18 cellular contexts compared by ENCODE assay signal in genomic region chr20:59317332-59317731, GRCh38. TPM values are rescaled to one million over a fixed set of nuclear protein-coding genes. Genes with fewer than 3 reads are reported as not detected.
A peak's percentile ranks its signal among the peaks of the same experiment; 100 is the strongest.
DNase-seq lines count a peak whose midpoint lies in the region; ATAC-seq, FAIRE-seq and TF ChIP-seq lines count a peak whose summit lies in the region.
"Had no signal": no experiment of that assay in that cellular context is flagged by ENCODE, and none has a peak within 500 bp of the region (broad histone marks: within the 10 kb centered on the region; RNA-seq: fewer than 3 reads in every experiment).

No MANE protein-coding gene starts in this region.

- H3K27me3 Mint-ChIP-seq in Caco-2 (ENCODE audit: insufficient read depth, unreplicated experiment) = no peaks in the 10 kb centered on the region

- TF ChIP-seq POLR2A in transverse colon (IDR thresholded peaks at IDR 0.05) = no peak

- H3K4me1 ChIP-seq in hepatocyte (ENCODE audit: insufficient read depth) = peaks cover 24% of the 10 kb centered on the region
- peaks cover 10% of the 10 kb centered on the region for H3K4me1 ChIP-seq in mucosa of descending colon (ENCODE audit: low read depth)
- H3K4me1 ChIP-seq in transverse colon = peaks cover 0 to 26% (median 9%) of the 10 kb centered on the region in 4 donors
- H3K4me1 ChIP-seq in Caco-2 = no peaks in the 10 kb centered on the region

- no peak overlapping the region for H3K27ac Mint-ChIP-seq in Caco-2 (ENCODE audit: unreplicated experiment)
- H3K27ac Mint-ChIP-seq: HFFc6 had no signal

- H3K27me3 ChIP-seq in hepatocyte (no peaks in the 10 kb centered on the region), transverse colon (no peaks in the 10 kb centered on the region), Caco-2 (replicated peaks; ENCODE audit: control insufficient read depth, insufficient read depth, low read length) (no peaks in the 10 kb centered on the region)

- no peaks in the 10 kb centered on the region for H3K9me2 ChIP-seq in hepatocyte (replicated peaks; ENCODE audit: insufficient read depth)

- 88% methylated on average over 3 of the region's 3 CpGs for WGBS in hepatocyte (ENCODE audit: low lambda C conversion rate, missing lambda C conversion rate)
- 60 to 65% methylated on average over 3 of the region's 3 CpGs for WGBS in transverse colon (ENCODE audit: low coverage in 1 of 2), 2 donors

- in situ Hi-C loops in transverse colon (cut with MboI; ENCODE audit: low pct_ligation_motif_present in 1 of 4, low pct_unique_long_range_greater_than_20kb in 1 of 4, low sequenced_read_pairs in 3 of 4) = no loop called here

- CTCF ChIA-PET in Caco-2 (lab: Charles Lee) = no interaction called here

- POLR2A ChIA-PET in Caco-2 (lab: Charles Lee) = no interaction called here

- H3K4me3 Mint-ChIP-seq in Caco-2 (ENCODE audit: unreplicated experiment) = no peak overlapping the region
- H3K4me3 Mint-ChIP-seq: CD8-positive, alpha-beta memory T cell; HFFc6; IgD-negative memory B cell had no signal

- peaks cover 13% of the 10 kb centered on the region for H3K4me1 Mint-ChIP-seq in Caco-2 (ENCODE audit: low read depth, unreplicated experiment)
- H3K4me1 Mint-ChIP-seq: CD8-positive, alpha-beta memory T cell; IgD-negative memory B cell had no signal

- peaks cover 5% of the 10 kb centered on the region for H3K36me3 Mint-ChIP-seq in Caco-2 (ENCODE audit: insufficient read depth, unreplicated experiment)
- H3K36me3 Mint-ChIP-seq: CD8-positive, alpha-beta memory T cell; IgD-negative memory B cell had no signal

- no TSS peak for BruUV-seq in Caco-2 (replicated peaks; lab: Mats Ljungman, UMichigan)

- TF ChIP-seq CTCF in hepatocyte (IDR thresholded peaks at IDR 0.05; ENCODE audit: poor library complexity) (no peak), mucosa of descending colon (IDR thresholded peaks at IDR 0.05) (no peak), transverse colon (IDR thresholded peaks at IDR 0.05) (no peak), coronary artery (IDR thresholded peaks at IDR 0.05) (no peak), Caco-2 (IDR thresholded peaks at IDR 0.05; ENCODE audit: insufficient read depth in 1 of 2, low read depth in 1 of 2, low read length in 1 of 2, severe bottlenecking in 1 of 2, unreplicated experiment in 1 of 2) (no peak)

- H2AFZ ChIP-seq in hepatocyte = no peak overlapping the region

- peak overlapping the region; percentile 61 for H3K27ac ChIP-seq in hepatocyte
- peak overlapping the region; percentile 65 to 82 (median 74) for H3K27ac ChIP-seq in transverse colon
- H3K27ac ChIP-seq in coronary artery = no peak overlapping the region
- H3K27ac ChIP-seq: 22Rv1 had no signal

- H3K36me3 ChIP-seq in hepatocyte (replicated peaks; ENCODE audit: insufficient read depth, low read depth) (no peaks in the 10 kb centered on the region), mucosa of descending colon (ENCODE audit: low read depth) (no peaks in the 10 kb centered on the region), transverse colon (no peaks in the 10 kb centered on the region), Caco-2 (ENCODE audit: control insufficient read depth, insufficient read depth, low read length) (no peaks in the 10 kb centered on the region)

- no peak overlapping the region for H3K4me3 ChIP-seq in hepatocyte
- H3K4me3 ChIP-seq in mucosa of descending colon = no peak overlapping the region
- no peak overlapping the region for H3K4me3 ChIP-seq in transverse colon
- no peak overlapping the region for H3K4me3 ChIP-seq in coronary artery
- no peak overlapping the region for H3K4me3 ChIP-seq in Caco-2 (ENCODE audit: low read depth, low read length)

- no peaks in the 10 kb centered on the region for H3K9me3 ChIP-seq in hepatocyte (ENCODE audit: low read depth)
- H3K9me3 ChIP-seq in mucosa of descending colon = no peaks in the 10 kb centered on the region
- no peaks in the 10 kb centered on the region for H3K9me3 ChIP-seq in transverse colon
- no peaks in the 10 kb centered on the region for H3K9me3 ChIP-seq in Caco-2

- H3K79me2 ChIP-seq in hepatocyte = no peaks in the 10 kb centered on the region

- no peaks in the 10 kb centered on the region for H3K9me3 Mint-ChIP-seq in Caco-2 (ENCODE audit: unreplicated experiment)
- H3K9me3 Mint-ChIP-seq: CD8-positive, alpha-beta memory T cell; IgD-negative memory B cell had no signal

- FAIRE-seq in HTR-8/SVneo (lab: Jason Lieb, UNC) = peak; percentile 98
- FAIRE-seq: GM18507 had no signal

- DNase-seq in HTR-8/SVneo (ENCODE audit: insufficient read length, low spot score) (no peak), hepatocyte (ENCODE audit: low spot score) (no peak), mucosa of descending colon (no peak), transverse colon (no peak), coronary artery (ENCODE audit: low spot score) (no peak), Caco-2 (no peak)
- DNase-seq in activated CD8-positive, alpha-beta memory T cell treated with anti-CD3 and anti-CD28 coated beads for 24 hours = no peak
- DNase-seq: CD8-positive, alpha-beta memory T cell; HCEC 1CT; HFFc6 had no signal

- ATAC-seq in mucosa of descending colon (peak; percentile 83), HG02759 (IDR thresholded peaks at IDR 0.05; ENCODE audit: unreplicated experiment) (no peak)

- no peak overlapping the region for H3K4me2 ChIP-seq in hepatocyte

- TF ChIP-seq EP300 in transverse colon (IDR thresholded peaks at IDR 0.05; ENCODE audit: low read depth) = no peak

- intact Hi-C loops in mucosa of descending colon (cut with DNase I, micrococcal nuclease) (no loop called here), transverse colon (cut with DNase I; ENCODE audit: low total_unique reads) (no loop called here), Caco-2 (cut with micrococcal nuclease; ENCODE audit: unreplicated experiment) (no loop called here)

- H4K20me1 ChIP-seq in hepatocyte (ENCODE audit: insufficient read depth, poor library complexity, severe bottlenecking) = no peaks in the 10 kb centered on the region

RNA-seq across cellular contexts. Expression of gene EDN3, which starts 16.9 kb away (rescaled TPM):
- total RNA-seq in hepatocyte = 1.4 and 4.0 TPM in 2 replicates
- polyA plus RNA-seq in hepatocyte = 5.8 and 5.9 TPM in 2 replicates
- 10 to 100 TPM; 34.3 to 80.4 (median 51.1) TPM for total RNA-seq in mucosa of descending colon
- 100 to 1,000 TPM in 1 of 4 donors, 10 to 100 TPM in 3; 13.1 to 127 (median 76.8) TPM for total RNA-seq in transverse colon
- 26.8 and 41.8 TPM in 2 replicates for total RNA-seq in Caco-2 (2022)
- total RNA-seq: A673, Daoy, H4, HFFc6 had no signal
- polyA plus RNA-seq: BJ; CD8-positive, alpha-beta memory T cell; IgD-negative memory B cell had no signal

Comparison
In these comparisons a context has a peak if more than half of its experiments do, and no peak if none do; other contexts are left out.
1. H3K27ac ChIP-seq: peak in hepatocyte (single experiment) and transverse colon (4 of 4); none in coronary artery (0 of 2).